In the genomic region with DNA sequence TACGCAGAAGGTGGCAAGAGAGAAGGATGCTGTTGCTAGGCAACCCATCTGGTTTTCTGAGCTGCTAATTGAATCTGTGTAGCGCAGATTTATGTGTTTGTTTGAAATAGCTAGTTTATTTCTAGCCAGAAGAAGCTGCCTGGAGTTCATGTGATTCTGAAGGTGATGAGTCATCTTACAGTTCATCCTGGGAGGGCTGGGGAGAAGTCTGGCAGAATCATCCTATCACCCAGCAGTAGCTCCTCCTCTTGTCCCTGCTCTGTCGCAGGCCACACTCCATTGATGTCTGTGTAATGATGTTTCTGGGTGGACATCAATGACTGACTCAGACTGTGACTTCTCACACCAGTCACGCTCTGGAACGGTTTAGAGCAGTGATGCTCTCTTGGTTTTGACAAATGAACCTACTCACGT, we compare ENCODE assay signal across 10 cellular contexts. TPM values are rescaled to one million over a fixed set of nuclear protein-coding genes. Genes with fewer than 3 reads are reported as not detected.
DNase-seq lines count a peak whose midpoint lies in the region; ATAC-seq, FAIRE-seq and TF ChIP-seq lines count a peak whose summit lies in the region.
"Had no signal": no experiment of that assay in that cellular context is flagged by ENCODE, and none has a peak within 500 bp of the region (broad histone marks: within the 10 kb centered on the region; RNA-seq: fewer than 3 reads in every experiment).

No MANE protein-coding gene starts in this region.

- H3K4me2 ChIP-seq in K562 (ENCODE audit: insufficient read depth, low read length) = no peak overlapping the region
- H3K4me2 ChIP-seq in mesendoderm (ENCODE audit: low read length) = no peak overlapping the region

- H3K27ac ChIP-seq in K562 (ENCODE audit: extremely low read depth, low read depth, low read length) (no peak overlapping the region; the same call in 2 of the 3 replicates), mesendoderm (ENCODE audit: low read depth, low read length) (no peak overlapping the region)

- H3K27me3 ChIP-seq in MG63 (peaks cover 34% of the 10 kb centered on the region), K562 (ENCODE audit: control insufficient read depth in 2 of 2, insufficient read depth in 2 of 2, low read length in 2 of 2) (peaks cover 4 to 9% of the 10 kb centered on the region in 2 experiments; a peak in 4 of 5 replicates), mesendoderm (ENCODE audit: insufficient read depth, low read length, poor library complexity) (no peaks in the 10 kb centered on the region)

- H3K9me3 Mint-ChIP-seq in CD14-positive monocyte = no peaks in the 10 kb centered on the region
- no peaks in the 10 kb centered on the region for H3K9me3 Mint-ChIP-seq in activated T-cell treated with anti-CD3 and anti-CD28 coated beads, Interleukin-2, amount 50 U/mL, for 4 hours
- H3K9me3 Mint-ChIP-seq: stimulated activated effector memory CD8-positive, alpha-beta T cell treated with anti-CD3 and anti-CD28 coated beads, Interleukin-12 subunit alpha, Interleukin-12 subunit beta, amount 100 ng/mL, for 72 hours had no signal

- intact Hi-C loops in CD14-positive monocyte (cut with micrococcal nuclease) (loop anchor here (5.0 to 10.0 kb wide), 3 partner anchors 55 to 1495 kb away; a partner anchor contains a TSS), K562 (cut with micrococcal nuclease) (loop anchor here (5.0 kb wide), 2 partner anchors 58 to 88 kb away; a partner anchor contains a TSS)

- ATAC-seq in K562 (peak; percentile 52), GM21515 (IDR thresholded peaks at IDR 0.05; ENCODE audit: unreplicated experiment) (no peak), HG03039 (IDR thresholded peaks at IDR 0.05; ENCODE audit: unreplicated experiment) (no peak)
- ATAC-seq in activated T-cell treated with anti-CD3 and anti-CD28 coated beads, Interleukin-2, amount 50 U/mL, for 4 hours = no peak
- ATAC-seq: stimulated activated effector memory CD8-positive, alpha-beta T cell treated with anti-CD3 and anti-CD28 coated beads, Interleukin-12 subunit alpha, Interleukin-12 subunit beta, amount 100 ng/mL, for 72 hours had no signal

- H3K9me3 ChIP-seq in MG63 (no peaks in the 10 kb centered on the region), K562 (replicated peaks; ENCODE audit: control insufficient read depth, insufficient read depth, low read depth, low read length) (no peaks in the 10 kb centered on the region)

- H3K79me1 ChIP-seq in mesendoderm (ENCODE audit: low read length) = no peaks in the 10 kb centered on the region

- H3K4me3 Mint-ChIP-seq in CD14-positive monocyte = no peak overlapping the region
- no peak overlapping the region for H3K4me3 Mint-ChIP-seq in activated T-cell treated with anti-CD3 and anti-CD28 coated beads, Interleukin-2, amount 50 U/mL, for 4 hours
- H3K4me3 Mint-ChIP-seq: stimulated activated effector memory CD8-positive, alpha-beta T cell treated with anti-CD3 and anti-CD28 coated beads, Interleukin-12 subunit alpha, Interleukin-12 subunit beta, amount 100 ng/mL, for 72 hours had no signal

- H2BK120ac ChIP-seq in mesendoderm (ENCODE audit: low read depth, low read length) = no peak overlapping the region

- no peaks in the 10 kb centered on the region for H4K20me1 ChIP-seq in K562 (replicated peaks; ENCODE audit: control insufficient read depth, insufficient read depth, low read length)

- peaks cover 16% of the 10 kb centered on the region for H3K4me1 Mint-ChIP-seq in CD14-positive monocyte
- peaks cover 10% of the 10 kb centered on the region for H3K4me1 Mint-ChIP-seq in activated T-cell treated with anti-CD3 and anti-CD28 coated beads, Interleukin-2, amount 50 U/mL, for 4 hours (ENCODE audit: low read depth)

- H4K8ac ChIP-seq in mesendoderm (ENCODE audit: low read depth, low read length) = no peak overlapping the region

- H2AFZ ChIP-seq in K562 (ENCODE audit: low read depth, low read length) = no peak overlapping the region

- peaks cover 11 to 24% (median 15%) of the 10 kb centered on the region in 3 donors for H3K27me3 Mint-ChIP-seq in CD14-positive monocyte (ENCODE audit: low read depth in 3 of 3)
- H3K27me3 Mint-ChIP-seq in activated T-cell treated with anti-CD3 and anti-CD28 coated beads, Interleukin-2, amount 50 U/mL, for 4 hours (ENCODE audit: low read depth) = peaks cover 13% of the 10 kb centered on the region

- H3K9ac ChIP-seq in K562 (ENCODE audit: insufficient read depth in 1 of 2, low read depth in 2 of 2, low read length in 2 of 2) (no peak overlapping the region), mesendoderm (ENCODE audit: low read length) (no peak overlapping the region)

- no peak overlapping the region for H2BK15ac ChIP-seq in mesendoderm (replicated peaks; ENCODE audit: low read depth)

- WGBS in K562 (ENCODE audit: insufficient coverage, low coverage, missing lambda C conversion rate) = 4% methylated on average over 6 of the region's 6 CpGs
- no CpG with 5 or more reads among the region's 6 CpGs for WGBS in mesendoderm (ENCODE audit: extremely low coverage, insufficient coverage, low lambda C conversion rate)

- no peak overlapping the region for H4K5ac ChIP-seq in mesendoderm (ENCODE audit: low read length)

- H3K4me3 ChIP-seq in MG63 (no peak overlapping the region), K562 (no peak overlapping the region), mesendoderm (ENCODE audit: low read length) (no peak overlapping the region)

- no TSS peak for BruUV-seq in K562 (replicated peaks; lab: Mats Ljungman, UMichigan)

- H3K36me3 ChIP-seq in MG63 (no peaks in the 10 kb centered on the region), K562 (ENCODE audit: control insufficient read depth, insufficient read depth, low read length) (no peaks in the 10 kb centered on the region), mesendoderm (ENCODE audit: control insufficient read depth, insufficient read depth, low read length) (no peaks in the 10 kb centered on the region)

- DNase-seq in CD14-positive monocyte (ENCODE audit: low spot score) = peak; percentile 59
- DNase-seq in MG63 = peak; percentile 5
- peak; percentile 47 to 64 (median 56) for DNase-seq in K562 (ENCODE audit: extremely low read depth in 1 of 4, low spot score in 3 of 4)
- peak; percentile 45 for DNase-seq in mesendoderm
- no peak for DNase-seq in activated gamma-delta T cell treated with Interleukin-2 at 50 U/mL for 16 hours
- DNase-seq in activated T-cell treated with anti-CD3 and anti-CD28 coated beads, Interleukin-2, amount 50 U/mL, for 4 hours = no peak

- POLR2A ChIA-PET in K562 (lab: Yijun Ruan, JAX) = interaction anchor here (0.5 to 0.9 kb wide), 2 partner anchors 16 to 53 kb away, joined by 3 to 6 read pairs; no protein-coding TSS in a partner anchor

- no peaks in the 10 kb centered on the region for H3K36me3 Mint-ChIP-seq in CD14-positive monocyte
- H3K36me3 Mint-ChIP-seq in activated T-cell treated with anti-CD3 and anti-CD28 coated beads, Interleukin-2, amount 50 U/mL, for 4 hours (ENCODE audit: insufficient read depth) = no peaks in the 10 kb centered on the region
- H3K36me3 Mint-ChIP-seq: stimulated activated effector memory CD8-positive, alpha-beta T cell treated with anti-CD3 and anti-CD28 coated beads, Interleukin-12 subunit alpha, Interleukin-12 subunit beta, amount 100 ng/mL, for 72 hours had no signal

- no peak overlapping the region for H3K23ac ChIP-seq in mesendoderm (ENCODE audit: low read length)

- no peak overlapping the region for H2BK5ac ChIP-seq in mesendoderm (ENCODE audit: low read length)

- TF ChIP-seq CTCF in CD14-positive monocyte (IDR thresholded peaks at IDR 0.05) (no peak), K562 (IDR thresholded peaks at IDR 0.05 in 2 of 3, conservative IDR thresholded peaks at IDR 0.05 in 1 of 3; ENCODE audit: insufficient read depth in 2 of 3, low read depth in 1 of 3, low read length in 3 of 3) (no peak)

- TF ChIP-seq EP300 in K562 (IDR thresholded peaks at IDR 0.05; ENCODE audit: low read length) = no peak

- TF ChIP-seq POLR2A in K562 (conservative IDR thresholded peaks at IDR 0.05) = no peak

- no peak overlapping the region for H3K56ac ChIP-seq in mesendoderm (ENCODE audit: low read length)

- peaks cover 3% of the 10 kb centered on the region; the same call in 1 of the 3 replicates for H3K79me2 ChIP-seq in K562 (ENCODE audit: control insufficient read depth, insufficient read depth, low read length)
- H3K79me2 ChIP-seq in mesendoderm (ENCODE audit: control insufficient read depth, insufficient read depth, low read length) = no peaks in the 10 kb centered on the region

- no peak overlapping the region for H3K18ac ChIP-seq in mesendoderm (ENCODE audit: low read length)

- H3K27ac Mint-ChIP-seq in CD14-positive monocyte = no peak overlapping the region
- H3K27ac Mint-ChIP-seq: stimulated activated effector memory CD8-positive, alpha-beta T cell treated with anti-CD3 and anti-CD28 coated beads, Interleukin-12 subunit alpha, Interleukin-12 subunit beta, amount 100 ng/mL, for 72 hours had no signal

- H3K4ac ChIP-seq in mesendoderm (ENCODE audit: low read depth, low read length) = no peak overlapping the region

- CTCF ChIA-PET in K562 (lab: Yijun Ruan, JAX; ENCODE audit: low intra/inter-chr PET ratio) = no interaction called here

- no peak for TF ChIP-seq RAD21 in K562 (CRISPR knock-in tag; conservative IDR thresholded peaks at IDR 0.05 in 1 of 2, IDR thresholded peaks at IDR 0.05 in 1 of 2)

- H2AK5ac ChIP-seq in mesendoderm (ENCODE audit: low read length) = no peak overlapping the region

- peak; percentile 89 for FAIRE-seq in K562 (lab: Jason Lieb, UNC)

- peaks cover 7 to 10% of the 10 kb centered on the region in 2 experiments; a peak in 4 of 5 replicates for H3K4me1 ChIP-seq in K562 (replicated peaks in 1 of 2; ENCODE audit: control insufficient read depth in 2 of 2, insufficient read depth in 2 of 2, low read length in 2 of 2)
- no peaks in the 10 kb centered on the region for H3K4me1 ChIP-seq in mesendoderm (ENCODE audit: control insufficient read depth, low read depth, low read length)

- in situ Hi-C loops in K562 (cut with MboI) = no loop called here

- no peaks in the 10 kb centered on the region for H3K9me1 ChIP-seq in K562 (ENCODE audit: control insufficient read depth, insufficient read depth, low read length)

RNA-seq across cellular contexts. Expression of a gene that starts 4.8 kb away (rescaled TPM):
- 100 to 1,000 TPM; 103 to 116 TPM for polyA plus RNA-seq in CD14-positive monocyte
- total RNA-seq in MG63 (2014; rRNA removed; shearing (Covaris generic); ENCODE audit: low replicate concordance) = 66.8 and 97.9 TPM in 2 replicates
- total RNA-seq in K562 (2011; cell fraction: chromatin; rRNA removed; ENCODE audit: low replicate concordance) = 43.4 and 97.2 TPM in 2 replicates
- 28.3 and 35.4 TPM in 2 replicates for total RNA-seq in K562 (2011; cell fraction: nucleolus; rRNA removed)
- total RNA-seq in K562 (2011; cell fraction: nucleoplasm; rRNA removed) = 62.3 and 85.1 TPM in 2 replicates
- 72.5 and 77.3 TPM in 2 replicates for total RNA-seq in K562 (2014; rRNA removed)
- total RNA-seq in K562 (2014; rRNA removed; fragmentation: Illumina TruSeq; extraction: Trizol) = 114 and 123 TPM in 2 replicates
- 103 and 107 TPM in 2 replicates for total RNA-seq in K562 (2015; rRNA removed; fragmentation: Illumina TruSeq; extraction: Trizol)
- 85.2 and 94.0 TPM in 2 replicates for total RNA-seq in K562 (2021)
- 162 and 169 TPM in 2 replicates for polyA plus RNA-seq in K562 (2011; rRNA removed)
- polyA plus RNA-seq in K562 (2011; cell fraction: cytosol; rRNA removed) = 131 and 186 TPM in 2 replicates
- polyA plus RNA-seq in K562 (2011; cell fraction: nucleus; rRNA removed) = 86.0 and 126 TPM in 2 replicates
- 73.4 and 85.3 TPM in 2 replicates for polyA plus RNA-seq in K562 (2012)
- 126 and 146 TPM in 2 replicates for polyA plus RNA-seq in K562 (2014; fragmentation: Illumina TruSeq; extraction: Trizol)
- polyA plus RNA-seq in K562 (2014; fragmentation: Nextera tagmentation; extraction: Ambion mirVana) = 10 to 100 TPM; 34.0 to 45.5 TPM
- polyA plus RNA-seq in K562 (2014; rRNA removed) = 82.4 and 89.0 TPM in 2 replicates
- 181 and 215 TPM in 2 replicates for polyA minus RNA-seq in K562 (2011; rRNA and poly(A)+ RNA removed)
- 69.9 TPM in 2 replicates for polyA minus RNA-seq in K562 (2011; cell fraction: cytosol; rRNA and poly(A)+ RNA removed)
- polyA minus RNA-seq in K562 (2011; cell fraction: nucleus; rRNA and poly(A)+ RNA removed) = 32.0 and 62.6 TPM in 2 replicates
- polyA plus RNA-seq in mesendoderm (2013, experiment 1 of 2) = 53.6 TPM
- 53.9 TPM for polyA plus RNA-seq in mesendoderm (2013, experiment 2 of 2)
- 10 to 100 TPM; 69.4 to 78.2 (median 77.4) TPM for total RNA-seq in activated T-cell treated with anti-CD3 and anti-CD28 coated beads, Interleukin-2, amount 50 U/mL, for 4 hours

RNA-seq across cellular contexts. Expression of a gene that starts 5.6 kb away (rescaled TPM):
- polyA plus RNA-seq in CD14-positive monocyte (not detected), K562 (2011; rRNA removed) (not detected in 2 replicates), K562 (2014; fragmentation: Illumina TruSeq; extraction: Trizol) (not detected in 2 replicates), K562 (2014; fragmentation: Nextera tagmentation; extraction: Ambion mirVana) (not detected), K562 (2014; rRNA removed) (not detected in 2 replicates)
- total RNA-seq in MG63 (2014; rRNA removed; shearing (Covaris generic); ENCODE audit: low replicate concordance) = not detected in 2 replicates
- total RNA-seq in K562 (2011; cell fraction: chromatin; rRNA removed; ENCODE audit: low replicate concordance) = not detected in 2 replicates
- not detected in 2 replicates for total RNA-seq in K562 (2011; cell fraction: nucleolus; rRNA removed)
- not detected in 2 replicates for total RNA-seq in K562 (2011; cell fraction: nucleoplasm; rRNA removed)
- total RNA-seq in K562 (2014; rRNA removed) (not detected in 2 replicates), K562 (2014; rRNA removed; fragmentation: Illumina TruSeq; extraction: Trizol) (not detected in 2 replicates), K562 (2015; rRNA removed; fragmentation: Illumina TruSeq; extraction: Trizol) (not detected in 2 replicates), K562 (2021) (not detected in 2 replicates)
- not detected in 2 replicates for polyA plus RNA-seq in K562 (2011; cell fraction: cytosol; rRNA removed)
- polyA plus RNA-seq in K562 (2011; cell fraction: nucleus; rRNA removed) = not detected in 2 replicates
- polyA plus RNA-seq in K562 (2012) = not detected in 2 replicates
- polyA minus RNA-seq in K562 (2011; rRNA and poly(A)+ RNA removed) = not detected in 2 replicates
- not detected in 2 replicates for polyA minus RNA-seq in K562 (2011; cell fraction: cytosol; rRNA and poly(A)+ RNA removed)
- not detected in 2 replicates for polyA minus RNA-seq in K562 (2011; cell fraction: nucleus; rRNA and poly(A)+ RNA removed)
- polyA plus RNA-seq in mesendoderm (2013, experiment 1 of 2) = not detected
- polyA plus RNA-seq in mesendoderm (2013, experiment 2 of 2) = not detected
- total RNA-seq in activated T-cell treated with anti-CD3 and anti-CD28 coated beads, Interleukin-2, amount 50 U/mL, for 4 hours = not detected
- total RNA-seq: NCI-H460 had no signal

RNA-seq across cellular contexts. Expression of a gene that starts 57.8 kb away (rescaled TPM):
- polyA plus RNA-seq in CD14-positive monocyte = 100 to 1,000 TPM; 104 to 106 TPM
- 155 and 179 TPM in 2 replicates for total RNA-seq in MG63 (2014; rRNA removed; shearing (Covaris generic); ENCODE audit: low replicate concordance)
- total RNA-seq in K562 (2011; cell fraction: chromatin; rRNA removed; ENCODE audit: low replicate concordance) = 50.8 and 84.6 TPM in 2 replicates
- 40.2 and 45.5 TPM in 2 replicates for total RNA-seq in K562 (2011; cell fraction: nucleolus; rRNA removed)
- total RNA-seq in K562 (2011; cell fraction: nucleoplasm; rRNA removed) = 44.0 and 52.6 TPM in 2 replicates
- 74.7 and 85.7 TPM in 2 replicates for total RNA-seq in K562 (2014; rRNA removed)
- total RNA-seq in K562 (2014; rRNA removed; fragmentation: Illumina TruSeq; extraction: Trizol) = 99.3 and 105 TPM in 2 replicates
- 81.9 and 85.4 TPM in 2 replicates for total RNA-seq in K562 (2015; rRNA removed; fragmentation: Illumina TruSeq; extraction: Trizol)
- 80.3 and 81.2 TPM in 2 replicates for total RNA-seq in K562 (2021)
- polyA plus RNA-seq in K562 (2011; rRNA removed) = 122 and 146 TPM in 2 replicates
- polyA plus RNA-seq in K562 (2011; cell fraction: cytosol; rRNA removed) = 69.5 and 96.8 TPM in 2 replicates
- polyA plus RNA-seq in K562 (2011; cell fraction: nucleus; rRNA removed) = 37.8 and 50.1 TPM in 2 replicates
- polyA plus RNA-seq in K562 (2012) = 61.3 and 71.6 TPM in 2 replicates
- polyA plus RNA-seq in K562 (2014; fragmentation: Illumina TruSeq; extraction: Trizol) = 92.5 and 94.5 TPM in 2 replicates
- polyA plus RNA-seq in K562 (2014; fragmentation: Nextera tagmentation; extraction: Ambion mirVana) = 100 to 1,000 TPM in 1 of 2 experiments, 10 to 100 TPM in 1; 92.3 to 269 TPM
- 81.8 and 89.9 TPM in 2 replicates for polyA plus RNA-seq in K562 (2014; rRNA removed)
- polyA minus RNA-seq in K562 (2011; rRNA and poly(A)+ RNA removed) = 163 and 187 TPM in 2 replicates
- polyA minus RNA-seq in K562 (2011; cell fraction: cytosol; rRNA and poly(A)+ RNA removed) = 30.7 and 37.2 TPM in 2 replicates
- polyA minus RNA-seq in K562 (2011; cell fraction: nucleus; rRNA and poly(A)+ RNA removed) = 16.0 and 31.9 TPM in 2 replicates
- polyA plus RNA-seq in mesendoderm (2013, experiment 1 of 2) = 68.7 TPM
- polyA plus RNA-seq in mesendoderm (2013, experiment 2 of 2) = 70.2 TPM
- 100 to 1,000 TPM; 120 to 131 (median 124) TPM for total RNA-seq in activated T-cell treated with anti-CD3 and anti-CD28 coated beads, Interleukin-2, amount 50 U/mL, for 4 hours

Comparison
In these comparisons a context has a peak if more than half of its experiments do, and no peak if none do; other contexts are left out.
1. DNase-seq: peak in CD14-positive monocyte (single experiment), MG63 (single experiment), K562 (4 of 4) and mesendoderm (single experiment); none in activated gamma-delta T cell treated with Interleukin-2 at 50 U/mL for 16 hours (single experiment) and activated T-cell treated with anti-CD3 and anti-CD28 coated beads, Interleukin-2, amount 50 U/mL, for 4 hours (single experiment).